Comparison of ENCODE assay signal across 22 cellular contexts in genomic region chr9:36642817-36643216, GRCh38.
DNase-seq lines count a peak whose midpoint lies in the region; ATAC-seq, FAIRE-seq and TF ChIP-seq lines count a peak whose summit lies in the region.
"Had no signal": no experiment of that assay in that cellular context is flagged by ENCODE, and none has a peak within 500 bp of the region (broad histone marks: within the 10 kb centered on the region; RNA-seq: fewer than 3 reads in every experiment).

No MANE protein-coding gene starts in this region.

- no peak for TF ChIP-seq CTCF in A549 (IDR thresholded peaks at IDR 0.05)
- no peak for TF ChIP-seq CTCF in IMR-90 (conservative IDR thresholded peaks at IDR 0.05; ENCODE audit: low read depth, low read length)
- no peak for TF ChIP-seq CTCF in H1 (IDR thresholded peaks at IDR 0.05; ENCODE audit: control extremely low read depth in 1 of 3, insufficient read depth in 1 of 3, low read depth in 1 of 3, low read length in 3 of 3)

- no peak overlapping the region for H2BK15ac ChIP-seq in IMR-90 (ENCODE audit: low read depth, low read length)
- H2BK15ac ChIP-seq in H1 (ENCODE audit: low read length): no peak overlapping the region

- no peaks in the 10 kb centered on the region for H3K9me2 ChIP-seq in Karpas-422 (replicated peaks; ENCODE audit: insufficient read depth, low read length)

- H3K4me1 ChIP-seq in A549 (no peaks in the 10 kb centered on the region), IMR-90 (ENCODE audit: control insufficient read depth, insufficient read depth, low read length) (no peaks in the 10 kb centered on the region), Karpas-422 (ENCODE audit: low read length) (peaks cover 53% of the 10 kb centered on the region), H1 (replicated peaks in 1 of 4; ENCODE audit: control insufficient read depth in 3 of 4, insufficient read depth in 4 of 4, low read length in 3 of 4) (no peaks in the 10 kb centered on the region)
- H3K4me1 ChIP-seq: Caco-2 had no signal

- H3K4me2 ChIP-seq in A549: no peak overlapping the region
- H3K4me2 ChIP-seq in IMR-90 (ENCODE audit: low read depth, low read length): no peak overlapping the region
- H3K4me2 ChIP-seq in Karpas-422 (ENCODE audit: low read depth, low read length, poor library complexity, severe bottlenecking): no peak overlapping the region
- no peak overlapping the region for H3K4me2 ChIP-seq in H1 (ENCODE audit: insufficient read depth in 1 of 2, low read depth in 2 of 2, low read length in 2 of 2)
- H3K4me2 ChIP-seq: BLaER1 treated with 17β-estradiol and CSF1 and Interleukin-3, amounts not matched to agents 10 nM and 100 nM had no signal

- no peak overlapping the region for H4K8ac ChIP-seq in IMR-90 (ENCODE audit: low read depth in 2 of 2, low read length in 2 of 2)
- H4K8ac ChIP-seq in H1 (ENCODE audit: extremely low read depth, insufficient read depth, low read length): no peak overlapping the region

- no peak overlapping the region for H3K4me3 ChIP-seq in A549
- no peak overlapping the region for H3K4me3 ChIP-seq in IMR-90 (ENCODE audit: insufficient read depth, low read depth, low read length)
- no peak overlapping the region for H3K4me3 ChIP-seq in Karpas-422 (ENCODE audit: low read length)
- no peak overlapping the region for H3K4me3 ChIP-seq in H1 (ENCODE audit: extremely low read depth in 1 of 4, insufficient read depth in 2 of 4, low read depth in 3 of 4, low read length in 4 of 4)
- H3K4me3 ChIP-seq: BLaER1 treated with 17β-estradiol and CSF1 and Interleukin-3, amounts not matched to agents 10 nM and 100 nM had no signal

- FAIRE-seq in A549 (lab: Jason Lieb, UNC): no peak
- no peak for FAIRE-seq in H1 (lab: Jason Lieb, UNC)
- FAIRE-seq: A204.1, D721Med, G401.6, GM12891, GM18507 had no signal

- H3K23ac ChIP-seq in IMR-90 (ENCODE audit: low read depth, low read length): no peak overlapping the region
- H3K23ac ChIP-seq in H1 (ENCODE audit: insufficient read length): no peak overlapping the region

- H4K5ac ChIP-seq in IMR-90 (ENCODE audit: low read depth, low read length) (no peak overlapping the region), H1 (ENCODE audit: insufficient read length, low read depth, low read length) (no peak overlapping the region)

- no peak overlapping the region for H2AK9ac ChIP-seq in IMR-90 (replicated peaks; ENCODE audit: low read depth, low read length, poor library complexity)

- H2BK5ac ChIP-seq in IMR-90 (ENCODE audit: low read depth, low read length, poor library complexity, severe bottlenecking): no peak overlapping the region
- no peak overlapping the region for H2BK5ac ChIP-seq in H1 (ENCODE audit: low read depth, low read length)

- H3K23me2 ChIP-seq in H1 (ENCODE audit: low read depth, low read length): no peaks in the 10 kb centered on the region; the same call in 1 of the 2 replicates

- H3K14ac ChIP-seq in IMR-90 (replicated peaks; ENCODE audit: low read depth, low read length) (no peak overlapping the region), H1 (ENCODE audit: insufficient read length) (no peak overlapping the region)

- H4K20me1 ChIP-seq in IMR-90 (ENCODE audit: insufficient read depth, low read length) (no peaks in the 10 kb centered on the region), Karpas-422 (ENCODE audit: insufficient read depth, low read depth, low read length) (no peaks in the 10 kb centered on the region), H1 (replicated peaks in 1 of 2; ENCODE audit: control insufficient read depth in 1 of 2, insufficient read depth in 2 of 2, low read length in 2 of 2) (no peaks in the 10 kb centered on the region)
- H4K20me1 ChIP-seq: BLaER1 treated with 17β-estradiol and CSF1 and Interleukin-3, amounts not matched to agents 10 nM and 100 nM had no signal

- in situ Hi-C loops in IMR-90 (cut with MboI; ENCODE audit: low sequenced_read_pairs): no loop called here

- H3K18ac ChIP-seq in IMR-90 (ENCODE audit: low read depth, low read length) (no peak overlapping the region), H1 (ENCODE audit: extremely low read depth, low read length) (no peak overlapping the region)

- peaks cover 2% of the 10 kb centered on the region for H3K36me3 ChIP-seq in IMR-90 (ENCODE audit: control insufficient read depth, insufficient read depth, low read length)
- peaks cover 6% of the 10 kb centered on the region; the same call in 1 of the 2 replicates for H3K36me3 ChIP-seq in Karpas-422 (ENCODE audit: insufficient read depth, low read length)
- H3K36me3 ChIP-seq in H1 (ENCODE audit: control insufficient read depth in 2 of 4, insufficient read depth in 4 of 4, low read length in 3 of 4): peaks cover 2 to 20% (median 9%) of the 10 kb centered on the region in 4 experiments; a peak in 5 of 8 replicates

- H2BK12ac ChIP-seq in H1 (ENCODE audit: low read depth, low read length): no peak overlapping the region

- H3K27me3 ChIP-seq in IMR-90 (ENCODE audit: control insufficient read depth, insufficient read depth, low read length) (no peaks in the 10 kb centered on the region), Karpas-422 (ENCODE audit: low read length) (no peaks in the 10 kb centered on the region), H1 (replicated peaks in 1 of 4; ENCODE audit: control insufficient read depth in 3 of 4, extremely low read depth in 1 of 4, insufficient read depth in 3 of 4, low read length in 3 of 4) (no peaks in the 10 kb centered on the region)
- H3K27me3 ChIP-seq: BLaER1 treated with 17β-estradiol and CSF1 and Interleukin-3, amounts not matched to agents 10 nM and 100 nM had no signal

- H3K56ac ChIP-seq in IMR-90 (ENCODE audit: extremely low read depth, insufficient read depth, low read length): no peak overlapping the region
- H3K56ac ChIP-seq in H1 (replicated peaks; ENCODE audit: insufficient read length, low read depth, low read length): no peak overlapping the region

- H3K9me1 ChIP-seq in IMR-90 (ENCODE audit: insufficient read depth, low read length): peaks cover 2% of the 10 kb centered on the region; the same call in 1 of the 2 replicates

- H2BK20ac ChIP-seq in IMR-90 (ENCODE audit: low read depth, low read length) (no peak overlapping the region), H1 (ENCODE audit: low read length) (no peak overlapping the region)

- POLR2A ChIA-PET in A549 (lab: Yijun Ruan, JAX): no interaction called here
- POLR2A ChIA-PET in IMR-90 (lab: Charles Lee; ENCODE audit: unreplicated experiment): no interaction called here
- POLR2A ChIA-PET in H1 (lab: Charles Lee; ENCODE audit: partially characterized antibody): no interaction called here

- TF ChIP-seq POLR2A in A549 (IDR thresholded peaks at IDR 0.05; ENCODE audit: low read length): no peak
- no peak for TF ChIP-seq POLR2A in IMR-90 (IDR thresholded peaks at IDR 0.05; ENCODE audit: low read depth, low read length)
- TF ChIP-seq POLR2A in H1 (IDR thresholded peaks at IDR 0.05; ENCODE audit: control extremely low read depth in 1 of 2, low read depth in 2 of 2, low read length in 2 of 2): no peak

- no peak overlapping the region for H2AK5ac ChIP-seq in IMR-90 (ENCODE audit: low read depth, low read length)
- H2AK5ac ChIP-seq in H1 (ENCODE audit: low read depth, low read length): no peak overlapping the region

- H3K9me3 ChIP-seq in A549 (no peaks in the 10 kb centered on the region), IMR-90 (ENCODE audit: control insufficient read depth, insufficient read depth, low read length) (no peaks in the 10 kb centered on the region), Karpas-422 (ENCODE audit: low read length) (no peaks in the 10 kb centered on the region), H1 (ENCODE audit: insufficient read depth in 2 of 2, low read depth in 1 of 2, low read length in 1 of 2) (no peaks in the 10 kb centered on the region)
- H3K9me3 ChIP-seq: BLaER1 treated with 17β-estradiol and CSF1 and Interleukin-3, amounts not matched to agents 10 nM and 100 nM; Caco-2 had no signal

- H2BK120ac ChIP-seq in IMR-90 (ENCODE audit: low read depth, low read length): no peak overlapping the region
- no peak overlapping the region for H2BK120ac ChIP-seq in H1 (replicated peaks; ENCODE audit: low read depth, low read length)

- TF ChIP-seq RAD21 in A549 (conservative IDR thresholded peaks at IDR 0.05 in 1 of 2, IDR thresholded peaks at IDR 0.05 in 1 of 2) (no peak), IMR-90 (IDR thresholded peaks at IDR 0.05; ENCODE audit: low read length) (no peak), H1 (IDR thresholded peaks at IDR 0.05 in 1 of 2, conservative IDR thresholded peaks at IDR 0.05 in 1 of 2; ENCODE audit: low read depth in 2 of 2, low read length in 2 of 2) (no peak)

- dilution Hi-C loops in IMR-90 (cut with HindIII; ENCODE audit: low sequenced_read_pairs, unreplicated experiment): no loop called here

- DNase-seq in A549 (ENCODE audit: low read depth in 1 of 2, low spot score in 1 of 2) (no peak), IMR-90 (no peak), Karpas-422 (no peak), H1 (ENCODE audit: low read depth in 1 of 2, low spot score in 2 of 2) (no peak), NCI-H510A (lab: John Stamatoyannopoulos, UW) (no peak)
- DNase-seq: 8988T; AML-193; Caco-2; Calu3; CD4-positive, alpha-beta T cell; CD8-positive, alpha-beta T cell; DMS79 treated with DMSO at 0.1 percent for 48 hours; GF-D8 had no signal

- no TSS peak for BruUV-seq in IMR-90 (replicated peaks; lab: Mats Ljungman, UMichigan)

- ATAC-seq in A549: no peak
- no peak for ATAC-seq in IMR-90 (ENCODE audit: low read depth)
- ATAC-seq in GM21381 (IDR thresholded peaks at IDR 0.05; ENCODE audit: unreplicated experiment): no peak
- ATAC-seq in GM18502 (IDR thresholded peaks at IDR 0.05; ENCODE audit: poor library complexity, unreplicated experiment): no peak
- ATAC-seq: CD8-positive, alpha-beta T cell had no signal

- H3K4ac ChIP-seq in IMR-90 (ENCODE audit: low read depth, low read length) (no peak overlapping the region), H1 (replicated peaks; ENCODE audit: insufficient read length, low read depth, low read length) (no peak overlapping the region)

- no peak overlapping the region for H4K91ac ChIP-seq in IMR-90 (ENCODE audit: insufficient read depth, low read depth, low read length)
- no peak overlapping the region for H4K91ac ChIP-seq in H1 (replicated peaks; ENCODE audit: insufficient read length, low read length)

- CTCF ChIA-PET in A549 (lab: Yijun Ruan, JAX): interaction anchor here (0.6 to 0.7 kb wide), 2 partner anchors 14 to 376 kb away, joined by 3 to 4 read pairs; no protein-coding TSS in a partner anchor
- CTCF ChIA-PET in IMR-90 (lab: Yijun Ruan, JAX): no interaction called here
- CTCF ChIA-PET in H1 (lab: Charles Lee; ENCODE audit: partially characterized antibody): no interaction called here

- H3K79me1 ChIP-seq in IMR-90 (ENCODE audit: low read depth in 1 of 2, low read length in 2 of 2) (peaks cover 8 to 16% of the 10 kb centered on the region in 2 experiments), H1 (ENCODE audit: low read depth, low read length) (no peaks in the 10 kb centered on the region)

- H3K79me2 ChIP-seq in Karpas-422 (ENCODE audit: low read length) (peaks cover 36% of the 10 kb centered on the region), H1 (ENCODE audit: control insufficient read depth in 1 of 2, insufficient read depth in 2 of 2, low read length in 2 of 2) (no peaks in the 10 kb centered on the region)

- no peak overlapping the region for H3K27ac ChIP-seq in A549
- H3K27ac ChIP-seq in IMR-90 (ENCODE audit: insufficient read depth, low read length): no peak overlapping the region
- H3K27ac ChIP-seq in Karpas-422 (ENCODE audit: low read length): peak overlapping the region; percentile 95; the same call in 1 of the 2 replicates
- H3K27ac ChIP-seq in H1 (ENCODE audit: low read depth, low read length): no peak overlapping the region
- H3K27ac ChIP-seq: BLaER1 treated with 17β-estradiol and CSF1 and Interleukin-3, amounts not matched to agents 10 nM and 100 nM; C4-2B had no signal

- H2AFZ ChIP-seq in IMR-90 (replicated peaks; ENCODE audit: low read length, poor library complexity): no peak overlapping the region
- H2AFZ ChIP-seq in Karpas-422 (ENCODE audit: low read length): no peak overlapping the region
- no peak overlapping the region for H2AFZ ChIP-seq in H1 (ENCODE audit: low read length)

- intact Hi-C loops in IMR-90 (cut with micrococcal nuclease): no loop called here

- 82% methylated on average over 6 of the region's 6 CpGs for WGBS in A549 (ENCODE audit: missing lambda C conversion rate)
- no CpG with 5 or more reads among the region's 6 CpGs for WGBS in IMR-90 (ENCODE audit: extremely low coverage in 2 of 2, insufficient read length in 1 of 2), 2 experiments
- 95% methylated on average over 6 of the region's 6 CpGs; no CpG with 5 or more reads in 1 of the 2 experiments for WGBS in H1 (ENCODE audit: extremely low coverage in 1 of 2, insufficient coverage in 1 of 2, insufficient read length in 1 of 2, insufficient replicate concordance in 2 of 2, low coverage in 1 of 2, low lambda C conversion rate in 2 of 2, missing lambda C conversion rate in 1 of 2), 2 experiments

- H3K9ac ChIP-seq in IMR-90 (ENCODE audit: low read depth, low read length) (no peak overlapping the region), Karpas-422 (ENCODE audit: low read length) (no peak overlapping the region), H1 (replicated peaks in 1 of 4; ENCODE audit: extremely low read depth in 1 of 4, low read depth in 3 of 4, low read length in 3 of 4) (no peak overlapping the region)
- H3K9ac ChIP-seq: BLaER1 treated with 17β-estradiol and CSF1 and Interleukin-3, amounts not matched to agents 10 nM and 100 nM had no signal

- TF ChIP-seq EP300 in A549 (IDR thresholded peaks at IDR 0.05) (no peak), H1 (IDR thresholded peaks at IDR 0.05; ENCODE audit: borderline replicate concordance in 1 of 2, low read depth in 2 of 2, low read length in 2 of 2) (no peak)

Comparison
In these comparisons a context has a peak if more than half of its experiments do, and no peak if none do; other contexts are left out.
1. Of the 18 proteins assayed by ChIP-seq in both H1 and A549: peak only in H1: none; only in A549: none; in both: CEBPB; in neither: 17.